In the genomic region with DNA sequence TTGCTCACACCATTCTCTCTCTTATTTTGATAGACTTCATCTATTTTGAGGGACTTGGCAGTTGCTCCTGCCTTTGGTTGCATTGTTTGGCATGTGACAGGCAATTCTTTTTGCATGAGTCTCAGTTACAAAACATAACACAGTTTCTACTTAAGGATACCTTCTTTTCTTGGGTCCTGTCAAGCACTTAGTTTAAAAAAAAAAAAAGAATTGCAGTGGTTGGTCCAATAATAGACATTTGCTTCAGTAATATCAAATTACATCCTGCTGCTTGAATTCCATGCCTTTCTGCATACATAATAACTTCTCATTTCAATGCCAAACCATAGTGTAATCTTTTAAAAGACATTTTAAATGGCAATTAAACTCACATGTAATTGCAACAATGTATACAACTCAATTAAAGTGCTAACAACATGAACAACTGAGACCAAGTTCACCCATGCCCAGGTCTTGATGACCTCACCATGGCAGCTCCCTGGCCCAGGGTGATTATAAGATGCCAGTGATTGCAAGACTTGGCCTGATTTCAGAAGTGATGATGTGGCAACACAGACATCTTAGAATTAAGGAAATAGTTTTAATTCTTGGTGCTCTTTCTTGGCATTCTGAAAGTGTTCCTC, we compare ENCODE assay signal across 12 cellular contexts. TPM values are rescaled to one million over a fixed set of nuclear protein-coding genes. Genes with fewer than 3 reads are reported as not detected.
DNase-seq lines count a peak whose midpoint lies in the region; ATAC-seq and TF ChIP-seq lines count a peak whose summit lies in the region.
"Had no signal": no experiment of that assay in that cellular context is flagged by ENCODE, and none has a peak within 500 bp of the region (broad histone marks: within the 10 kb centered on the region; RNA-seq: fewer than 3 reads in every experiment).

No MANE protein-coding gene starts in this region.

- H3K4me1 ChIP-seq in lower lobe of right lung: peaks cover 26% of the 10 kb centered on the region
- peaks cover 0 to 11% (median 2%) of the 10 kb centered on the region in 4 donors for H3K4me1 ChIP-seq in Peyer's patch

- no peaks in the 10 kb centered on the region for H3K36me3 ChIP-seq in lower lobe of right lung
- no peaks in the 10 kb centered on the region for H3K36me3 ChIP-seq in Peyer's patch
- H3K36me3 ChIP-seq: HAP-1 had no signal

- H3K27me3 ChIP-seq in lower lobe of right lung (ENCODE audit: low read depth): no peaks in the 10 kb centered on the region
- H3K27me3 ChIP-seq in Peyer's patch: no peaks in the 10 kb centered on the region

- TF ChIP-seq CTCF in MCF 10A (IDR thresholded peaks at IDR 0.05; ENCODE audit: unreplicated experiment) (no peak), lower lobe of right lung (IDR thresholded peaks at IDR 0.05) (no peak), Peyer's patch (IDR thresholded peaks at IDR 0.05) (no peak), WTC11 (IDR thresholded peaks at IDR 0.05) (no peak)

- H3K36me3 Mint-ChIP-seq in MCF 10A (ENCODE audit: insufficient read depth, unreplicated experiment) (peaks cover 5% of the 10 kb centered on the region), WTC11 (no peaks in the 10 kb centered on the region)

- intact Hi-C loops in MCF 10A (cut with micrococcal nuclease): loop anchor here (1.0 to 5.0 kb wide), 5 partner anchors 17 to 996 kb away; no protein-coding TSS in a partner anchor
- intact Hi-C loops in lower lobe of right lung (cut with DNase I): no loop called here

- no peaks in the 10 kb centered on the region for H3K9me3 ChIP-seq in lower lobe of right lung
- no peaks in the 10 kb centered on the region for H3K9me3 ChIP-seq in Peyer's patch
- H3K9me3 ChIP-seq: HAP-1 had no signal

- no peak for TF ChIP-seq RAD21 in Ishikawa (IDR thresholded peaks at IDR 0.05; ENCODE audit: low read depth)

- peak; percentile 55 for TF ChIP-seq EP300 in Ishikawa (IDR thresholded peaks at IDR 0.05; ENCODE audit: borderline replicate concordance)

- peak overlapping the region; percentile 63 for H3K27ac Mint-ChIP-seq in MCF 10A (ENCODE audit: low read depth, unreplicated experiment)
- no peak overlapping the region for H3K27ac Mint-ChIP-seq in WTC11
- H3K27ac Mint-ChIP-seq: activated CD4-positive, alpha-beta T cell treated with anti-CD3 and anti-CD28 coated beads, Interleukin-2, amount 10 ng/mL, durations not matched to agents 24 days and 14 days had no signal

- no peak overlapping the region for H3K4me3 ChIP-seq in lower lobe of right lung
- no peak overlapping the region for H3K4me3 ChIP-seq in Peyer's patch
- H3K4me3 ChIP-seq: HAP-1 had no signal

- no TSS peak for BruUV-seq in MCF 10A (replicated peaks; lab: Mats Ljungman, UMichigan)

- H3K4me1 Mint-ChIP-seq in MCF 10A (ENCODE audit: insufficient read depth, unreplicated experiment) (peaks cover 16% of the 10 kb centered on the region), WTC11 (0 out of 2 replicates have a peak, but pooled peaks cover 10% of the 10 kb centered on the region)

- no peaks in the 10 kb centered on the region for H3K9me3 Mint-ChIP-seq in MCF 10A (ENCODE audit: unreplicated experiment)
- no peaks in the 10 kb centered on the region for H3K9me3 Mint-ChIP-seq in WTC11
- H3K9me3 Mint-ChIP-seq: activated CD4-positive, alpha-beta T cell treated with anti-CD3 and anti-CD28 coated beads, Interleukin-2, amount 10 ng/mL, durations not matched to agents 24 days and 14 days had no signal

- DNase-seq in AG08396 (ENCODE audit: low spot score) (peak; percentile 78), MCF 10A (ENCODE audit: unreplicated experiment) (peak; percentile 96), lower lobe of right lung (no peak), Peyer's patch (no peak), WTC11 (ENCODE audit: low spot score) (no peak), caudate nucleus (lab: John Stamatoyannopoulos, UW) (no peak)
- DNase-seq: activated CD4-positive, alpha-beta T cell treated with anti-CD3 and anti-CD28 coated beads, Interleukin-2, amount 10 ng/mL, durations not matched to agents 24 days and 14 days; naive B cell; stimulated activated naive CD4-positive, alpha-beta T cell had no signal

- H3K27me3 Mint-ChIP-seq in MCF 10A (ENCODE audit: insufficient read depth, unreplicated experiment) (no peaks in the 10 kb centered on the region), WTC11 (ENCODE audit: low read depth) (peaks cover 29% of the 10 kb centered on the region)

- ATAC-seq in lower lobe of right lung (peak; percentile 37 to 57), GM21576 (IDR thresholded peaks at IDR 0.05; ENCODE audit: unreplicated experiment) (no peak), WTC11 (no peak)

- H3K4me3 Mint-ChIP-seq in MCF 10A (ENCODE audit: unreplicated experiment) (no peak overlapping the region), WTC11 (no peak overlapping the region)
- H3K4me3 Mint-ChIP-seq: activated CD4-positive, alpha-beta T cell treated with anti-CD3 and anti-CD28 coated beads, Interleukin-2, amount 10 ng/mL, durations not matched to agents 24 days and 14 days had no signal

- POLR2A ChIA-PET in MCF 10A (lab: Yijun Ruan, JAX): interaction anchor here (0.7 to 3.1 kb wide), 4 partner anchors 11 to 29 kb away, joined by 3 to 14 read pairs (median 5); no protein-coding TSS in a partner anchor
- POLR2A ChIA-PET in WTC11 (lab: Charles Lee): no interaction called here

- no peak for TF ChIP-seq POLR2A in Peyer's patch (IDR thresholded peaks at IDR 0.05)

- H3K27ac ChIP-seq in lower lobe of right lung (peak overlapping the region; percentile 46), Peyer's patch (peak overlapping the region in 1 of 4 donors; percentile 10), caudate nucleus (ENCODE audit: low read depth, low read length) (no peak overlapping the region)

- CTCF ChIA-PET in MCF 10A (lab: Yijun Ruan, JAX) (interaction anchor here (0.6 to 3.4 kb wide), 6 partner anchors 72 to 1953 kb away, joined by 3 to 14 read pairs (median 4); no protein-coding TSS in a partner anchor), WTC11 (lab: Charles Lee) (interaction anchor here (1.2 kb wide), 1 partner anchor 38 kb away, joined by 3 read pairs; no protein-coding TSS in a partner anchor)

TF ChIP-seq in Ishikawa, 13 proteins besides CTCF, POLR2A, EP300 and RAD21 (continues in another document):
- TF ChIP-seq ZBTB7A (IDR thresholded peaks at IDR 0.05; ENCODE audit: low read depth) (no peak), FOXM1 (IDR thresholded peaks at IDR 0.05; ENCODE audit: borderline replicate concordance, low read depth) (peak; percentile 62), TEAD4 (IDR thresholded peaks at IDR 0.05) (peak; percentile 77), EGR1 (IDR thresholded peaks at IDR 0.05) (no peak)
- TF ChIP-seq, protein P1, sequence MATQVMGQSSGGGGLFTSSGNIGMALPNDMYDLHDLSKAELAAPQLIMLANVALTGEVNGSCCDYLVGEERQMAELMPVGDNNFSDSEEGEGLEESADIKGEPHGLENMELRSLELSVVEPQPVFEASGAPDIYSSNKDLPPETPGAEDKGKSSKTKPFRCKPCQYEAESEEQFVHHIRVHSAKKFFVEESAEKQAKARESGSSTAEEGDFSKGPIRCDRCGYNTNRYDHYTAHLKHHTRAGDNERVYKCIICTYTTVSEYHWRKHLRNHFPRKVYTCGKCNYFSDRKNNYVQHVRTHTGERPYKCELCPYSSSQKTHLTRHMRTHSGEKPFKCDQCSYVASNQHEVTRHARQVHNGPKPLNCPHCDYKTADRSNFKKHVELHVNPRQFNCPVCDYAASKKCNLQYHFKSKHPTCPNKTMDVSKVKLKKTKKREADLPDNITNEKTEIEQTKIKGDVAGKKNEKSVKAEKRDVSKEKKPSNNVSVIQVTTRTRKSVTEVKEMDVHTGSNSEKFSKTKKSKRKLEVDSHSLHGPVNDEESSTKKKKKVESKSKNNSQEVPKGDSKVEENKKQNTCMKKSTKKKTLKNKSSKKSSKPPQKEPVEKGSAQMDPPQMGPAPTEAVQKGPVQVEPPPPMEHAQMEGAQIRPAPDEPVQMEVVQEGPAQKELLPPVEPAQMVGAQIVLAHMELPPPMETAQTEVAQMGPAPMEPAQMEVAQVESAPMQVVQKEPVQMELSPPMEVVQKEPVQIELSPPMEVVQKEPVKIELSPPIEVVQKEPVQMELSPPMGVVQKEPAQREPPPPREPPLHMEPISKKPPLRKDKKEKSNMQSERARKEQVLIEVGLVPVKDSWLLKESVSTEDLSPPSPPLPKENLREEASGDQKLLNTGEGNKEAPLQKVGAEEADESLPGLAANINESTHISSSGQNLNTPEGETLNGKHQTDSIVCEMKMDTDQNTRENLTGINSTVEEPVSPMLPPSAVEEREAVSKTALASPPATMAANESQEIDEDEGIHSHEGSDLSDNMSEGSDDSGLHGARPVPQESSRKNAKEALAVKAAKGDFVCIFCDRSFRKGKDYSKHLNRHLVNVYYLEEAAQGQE (IDR thresholded peaks at IDR 0.05; ENCODE audit: low read depth): no peak

TF ChIP-seq in WTC11, 78 proteins besides CTCF, POLR2A, EP300 and RAD21 (continues in another document):
- no peak for TF ChIP-seq ETV6 (CRISPR knock-in tag; IDR thresholded peaks at IDR 0.05)
- no peak for TF ChIP-seq NR2C2 (CRISPR knock-in tag; IDR thresholded peaks at IDR 0.05)
- TF ChIP-seq, protein P2, sequence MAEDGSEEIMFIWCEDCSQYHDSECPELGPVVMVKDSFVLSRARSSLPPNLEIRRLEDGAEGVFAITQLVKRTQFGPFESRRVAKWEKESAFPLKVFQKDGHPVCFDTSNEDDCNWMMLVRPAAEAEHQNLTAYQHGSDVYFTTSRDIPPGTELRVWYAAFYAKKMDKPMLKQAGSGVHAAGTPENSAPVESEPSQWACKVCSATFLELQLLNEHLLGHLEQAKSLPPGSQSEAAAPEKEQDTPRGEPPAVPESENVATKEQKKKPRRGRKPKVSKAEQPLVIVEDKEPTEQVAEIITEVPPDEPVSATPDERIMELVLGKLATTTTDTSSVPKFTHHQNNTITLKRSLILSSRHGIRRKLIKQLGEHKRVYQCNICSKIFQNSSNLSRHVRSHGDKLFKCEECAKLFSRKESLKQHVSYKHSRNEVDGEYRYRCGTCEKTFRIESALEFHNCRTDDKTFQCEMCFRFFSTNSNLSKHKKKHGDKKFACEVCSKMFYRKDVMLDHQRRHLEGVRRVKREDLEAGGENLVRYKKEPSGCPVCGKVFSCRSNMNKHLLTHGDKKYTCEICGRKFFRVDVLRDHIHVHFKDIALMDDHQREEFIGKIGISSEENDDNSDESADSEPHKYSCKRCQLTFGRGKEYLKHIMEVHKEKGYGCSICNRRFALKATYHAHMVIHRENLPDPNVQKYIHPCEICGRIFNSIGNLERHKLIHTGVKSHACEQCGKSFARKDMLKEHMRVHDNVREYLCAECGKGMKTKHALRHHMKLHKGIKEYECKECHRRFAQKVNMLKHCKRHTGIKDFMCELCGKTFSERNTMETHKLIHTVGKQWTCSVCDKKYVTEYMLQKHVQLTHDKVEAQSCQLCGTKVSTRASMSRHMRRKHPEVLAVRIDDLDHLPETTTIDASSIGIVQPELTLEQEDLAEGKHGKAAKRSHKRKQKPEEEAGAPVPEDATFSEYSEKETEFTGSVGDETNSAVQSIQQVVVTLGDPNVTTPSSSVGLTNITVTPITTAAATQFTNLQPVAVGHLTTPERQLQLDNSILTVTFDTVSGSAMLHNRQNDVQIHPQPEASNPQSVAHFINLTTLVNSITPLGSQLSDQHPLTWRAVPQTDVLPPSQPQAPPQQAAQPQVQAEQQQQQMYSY (CRISPR knock-in tag; IDR thresholded peaks at IDR 0.05): no peak
- TF ChIP-seq MXD4 (CRISPR knock-in tag; IDR thresholded peaks at IDR 0.05; ENCODE audit: borderline replicate concordance): no peak
- TF ChIP-seq GTF2I (CRISPR knock-in tag; conservative IDR thresholded peaks at IDR 0.05): no peak

RNA-seq across cellular contexts. Expression of a gene that starts 32.2 kb away (rescaled TPM):
- total RNA-seq in MCF 10A (2022) (not detected in 2 replicates), lower lobe of right lung (not detected), Peyer's patch (not detected), WTC11 (2021) (not detected in 3 replicates)
- total RNA-seq: activated CD4-positive, alpha-beta T cell treated with anti-CD3 and anti-CD28 coated beads, Interleukin-2, amount 10 ng/mL, durations not matched to agents 24 days and 14 days had no signal

Comparison
In these comparisons a context has a peak if more than half of its experiments do, and no peak if none do; other contexts are left out.
1. DNase-seq: peak in AG08396 (single experiment) and MCF 10A (single experiment); none in lower lobe of right lung (single experiment), Peyer's patch (0 of 3), WTC11 (single experiment) and caudate nucleus (0 of 61).
2. ATAC-seq: peak in lower lobe of right lung (2 of 2); none in GM21576 (single experiment) and WTC11 (single experiment).